Comparison of ENCODE assay signal across 1 cellular context in the genomic region with DNA sequence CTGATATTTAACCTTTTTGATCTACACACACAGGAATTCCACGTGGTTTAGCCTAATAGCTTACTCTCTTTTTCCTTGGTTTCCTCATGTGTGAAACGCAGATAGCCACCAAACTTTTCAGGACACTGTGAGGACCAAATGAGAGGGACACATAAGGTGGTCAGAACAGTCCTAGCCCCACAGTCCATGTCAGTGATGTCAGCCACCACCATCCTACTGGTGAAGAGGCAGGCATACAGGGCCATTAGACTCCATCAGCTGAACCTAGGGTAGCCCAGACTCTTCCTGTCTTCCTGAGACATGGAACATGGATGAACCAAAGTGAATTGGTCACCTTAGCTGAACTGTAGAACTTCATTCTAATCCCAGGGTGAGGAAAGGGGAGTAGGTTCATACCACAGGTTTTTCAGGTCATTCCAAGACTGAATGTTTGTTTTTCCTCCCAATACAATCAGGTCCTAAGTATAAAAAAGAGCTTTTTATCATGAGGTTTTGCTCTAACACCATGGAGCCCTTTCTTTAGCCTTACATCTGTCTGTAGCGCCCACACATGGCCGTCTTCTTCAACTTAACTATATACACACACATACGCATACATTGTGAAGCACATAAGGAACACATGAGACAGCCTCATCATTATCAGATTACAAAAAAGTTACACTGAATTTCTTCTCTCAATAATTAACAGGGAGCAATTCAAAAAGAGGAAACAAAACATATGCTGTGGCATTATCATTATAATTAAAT.
TF ChIP-seq lines count a peak whose summit lies in the region.

No MANE protein-coding gene starts in this region.

TF ChIP-seq in liver, 16 proteins besides CTCF, POLR2A, EP300 and RAD21 (continued from another document):
- TF ChIP-seq, protein P1, sequence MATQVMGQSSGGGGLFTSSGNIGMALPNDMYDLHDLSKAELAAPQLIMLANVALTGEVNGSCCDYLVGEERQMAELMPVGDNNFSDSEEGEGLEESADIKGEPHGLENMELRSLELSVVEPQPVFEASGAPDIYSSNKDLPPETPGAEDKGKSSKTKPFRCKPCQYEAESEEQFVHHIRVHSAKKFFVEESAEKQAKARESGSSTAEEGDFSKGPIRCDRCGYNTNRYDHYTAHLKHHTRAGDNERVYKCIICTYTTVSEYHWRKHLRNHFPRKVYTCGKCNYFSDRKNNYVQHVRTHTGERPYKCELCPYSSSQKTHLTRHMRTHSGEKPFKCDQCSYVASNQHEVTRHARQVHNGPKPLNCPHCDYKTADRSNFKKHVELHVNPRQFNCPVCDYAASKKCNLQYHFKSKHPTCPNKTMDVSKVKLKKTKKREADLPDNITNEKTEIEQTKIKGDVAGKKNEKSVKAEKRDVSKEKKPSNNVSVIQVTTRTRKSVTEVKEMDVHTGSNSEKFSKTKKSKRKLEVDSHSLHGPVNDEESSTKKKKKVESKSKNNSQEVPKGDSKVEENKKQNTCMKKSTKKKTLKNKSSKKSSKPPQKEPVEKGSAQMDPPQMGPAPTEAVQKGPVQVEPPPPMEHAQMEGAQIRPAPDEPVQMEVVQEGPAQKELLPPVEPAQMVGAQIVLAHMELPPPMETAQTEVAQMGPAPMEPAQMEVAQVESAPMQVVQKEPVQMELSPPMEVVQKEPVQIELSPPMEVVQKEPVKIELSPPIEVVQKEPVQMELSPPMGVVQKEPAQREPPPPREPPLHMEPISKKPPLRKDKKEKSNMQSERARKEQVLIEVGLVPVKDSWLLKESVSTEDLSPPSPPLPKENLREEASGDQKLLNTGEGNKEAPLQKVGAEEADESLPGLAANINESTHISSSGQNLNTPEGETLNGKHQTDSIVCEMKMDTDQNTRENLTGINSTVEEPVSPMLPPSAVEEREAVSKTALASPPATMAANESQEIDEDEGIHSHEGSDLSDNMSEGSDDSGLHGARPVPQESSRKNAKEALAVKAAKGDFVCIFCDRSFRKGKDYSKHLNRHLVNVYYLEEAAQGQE (IDR thresholded peaks at IDR 0.05): no peak
TF ChIP-seq in liver: peak in this region for 1.
